Comparison of ENCODE assay signal across 23 cellular contexts in genomic region chr1:180601512-180601911, GRCh38. TPM values are rescaled to one million over a fixed set of nuclear protein-coding genes. Genes with fewer than 3 reads are reported as not detected.
DNase-seq lines count a peak whose midpoint lies in the region; ATAC-seq, FAIRE-seq and TF ChIP-seq lines count a peak whose summit lies in the region.
"Had no signal": no experiment of that assay in that cellular context is flagged by ENCODE, and none has a peak within 500 bp of the region (broad histone marks: within the 10 kb centered on the region; RNA-seq: fewer than 3 reads in every experiment).

No MANE protein-coding gene starts in this region.

- no peak overlapping the region for H3K4me2 ChIP-seq in A549
- H3K4me2 ChIP-seq: BLaER1 had no signal

- H3K4me3 Mint-ChIP-seq in immature natural killer cell, result no peak overlapping the region
- H3K4me3 Mint-ChIP-seq: CD14-positive monocyte; CD4-positive, alpha-beta memory T cell had no signal

- TF ChIP-seq POLR2A in A549 (IDR thresholded peaks at IDR 0.05; ENCODE audit: low read length), result no peak

- H3K27me3 ChIP-seq in upper lobe of right lung, result no peaks in the 10 kb centered on the region
- H3K27me3 ChIP-seq: BLaER1 had no signal

- H3K27ac Mint-ChIP-seq in immature natural killer cell, result no peak overlapping the region

- H3K4me1 Mint-ChIP-seq in immature natural killer cell, result no peaks in the 10 kb centered on the region
- H3K4me1 Mint-ChIP-seq: CD14-positive monocyte; CD4-positive, alpha-beta memory T cell had no signal

- no peak for TF ChIP-seq RAD21 in A549 (conservative IDR thresholded peaks at IDR 0.05 in 1 of 2, IDR thresholded peaks at IDR 0.05 in 1 of 2)

- peaks cover 35% of the 10 kb centered on the region for H3K4me1 ChIP-seq in A549
- no peaks in the 10 kb centered on the region for H3K4me1 ChIP-seq in upper lobe of right lung
- H3K4me1 ChIP-seq: BLaER1 had no signal

- H3K4me3 ChIP-seq in A549 (no peak overlapping the region), fibroblast of the aortic adventitia (ENCODE audit: low read depth, low read length) (no peak overlapping the region), upper lobe of right lung (no peak overlapping the region)
- H3K4me3 ChIP-seq: BLaER1, GM23248, HAP-1 had no signal

- intact Hi-C loops in upper lobe of right lung (cut with DNase I), result no loop called here

- no peak for TF ChIP-seq EP300 in A549 (IDR thresholded peaks at IDR 0.05)

- H3K9me3 ChIP-seq in A549, result no peaks in the 10 kb centered on the region
- no peaks in the 10 kb centered on the region for H3K9me3 ChIP-seq in upper lobe of right lung
- H3K9me3 ChIP-seq: BLaER1, HAP-1 had no signal

- POLR2A ChIA-PET in A549 (lab: Yijun Ruan, JAX), result no interaction called here

- peaks cover 0 to 5% (median 2%) of the 10 kb centered on the region in 3 donors for H3K27me3 Mint-ChIP-seq in immature natural killer cell (ENCODE audit: low read depth in 3 of 3)

- H3K27ac ChIP-seq in A549 (peak overlapping the region; percentile 76 to 90; a peak in 5 of 6 replicates), upper lobe of right lung (no peak overlapping the region)
- H3K27ac ChIP-seq: 22Rv1, BLaER1, GM23248, HL-60 had no signal

- H3K36me3 Mint-ChIP-seq in immature natural killer cell, result no peaks in the 10 kb centered on the region
- H3K36me3 Mint-ChIP-seq: CD14-positive monocyte; CD4-positive, alpha-beta memory T cell had no signal

- no peak for FAIRE-seq in A549 (lab: Jason Lieb, UNC)
- FAIRE-seq: GM12891, GM19239 had no signal

- WGBS in A549 (ENCODE audit: missing lambda C conversion rate), result 79% methylated on average over 1 of the region's 1 CpG

- H3K9me3 Mint-ChIP-seq in immature natural killer cell, result no peaks in the 10 kb centered on the region
- H3K9me3 Mint-ChIP-seq: CD14-positive monocyte; CD4-positive, alpha-beta memory T cell had no signal

- TF ChIP-seq CTCF in A549 (IDR thresholded peaks at IDR 0.05) (no peak), fibroblast of the aortic adventitia (IDR thresholded peaks at IDR 0.05; ENCODE audit: insufficient read depth, low read length) (no peak), upper lobe of right lung (IDR thresholded peaks at IDR 0.05) (no peak)

- DNase-seq in NCI-H82 (lab: John Stamatoyannopoulos, UW) (peak; percentile 49), NCI-H82 treated with DMSO at 0.1 percent for 48 hours (lab: John Stamatoyannopoulos, UW; ENCODE audit: unreplicated experiment) (no peak), A549 (ENCODE audit: low read depth in 1 of 2, low spot score in 1 of 2) (no peak), fibroblast of the aortic adventitia (ENCODE audit: low read depth) (peak; percentile 35), upper lobe of right lung (no peak), immature natural killer cell (no peak)
- DNase-seq: Calu3; CD4-positive, alpha-beta memory T cell; DND-41; EL; GM23248 had no signal

- CTCF ChIA-PET in A549 (lab: Yijun Ruan, JAX), result interaction anchor here (1.0 to 1.7 kb wide), 2 partner anchors 20 to 72 kb away, joined by 3 read pairs; no protein-coding TSS in a partner anchor

- no peak for ATAC-seq in A549
- peak; percentile 31 for ATAC-seq in upper lobe of right lung
- no peak for ATAC-seq in HG03135 (IDR thresholded peaks at IDR 0.05; ENCODE audit: unreplicated experiment)

- H3K36me3 ChIP-seq in upper lobe of right lung, result no peaks in the 10 kb centered on the region
- H3K36me3 ChIP-seq: BLaER1, HAP-1 had no signal

TF ChIP-seq in A549, 52 proteins besides CTCF, POLR2A, EP300 and RAD21:
- no peak for TF ChIP-seq RNF2 (IDR thresholded peaks at IDR 0.05; ENCODE audit: borderline replicate concordance, low read depth)
- no peak for TF ChIP-seq KDM5A (IDR thresholded peaks at IDR 0.05)
- TF ChIP-seq, protein P1, sequence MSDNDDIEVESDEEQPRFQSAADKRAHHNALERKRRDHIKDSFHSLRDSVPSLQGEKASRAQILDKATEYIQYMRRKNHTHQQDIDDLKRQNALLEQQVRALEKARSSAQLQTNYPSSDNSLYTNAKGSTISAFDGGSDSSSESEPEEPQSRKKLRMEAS (IDR thresholded peaks at IDR 0.05), result no peak
- no peak for TF ChIP-seq HOXA7 (CRISPR knock-in tag; IDR thresholded peaks at IDR 0.05)
- TF ChIP-seq HDAC2 (IDR thresholded peaks at IDR 0.05), result no peak
- TF ChIP-seq E2F6 (IDR thresholded peaks at IDR 0.05; ENCODE audit: borderline replicate concordance, low read depth), result no peak
- no peak for TF ChIP-seq CEBPB (IDR thresholded peaks at IDR 0.05)
- TF ChIP-seq CBX2 (IDR thresholded peaks at IDR 0.05; ENCODE audit: borderline replicate concordance, low read depth), result no peak
- no peak for TF ChIP-seq FOSL2 (IDR thresholded peaks at IDR 0.05)
- no peak for TF ChIP-seq FOSL2 (CRISPR knock-in tag; IDR thresholded peaks at IDR 0.05)
- TF ChIP-seq, protein P2, sequence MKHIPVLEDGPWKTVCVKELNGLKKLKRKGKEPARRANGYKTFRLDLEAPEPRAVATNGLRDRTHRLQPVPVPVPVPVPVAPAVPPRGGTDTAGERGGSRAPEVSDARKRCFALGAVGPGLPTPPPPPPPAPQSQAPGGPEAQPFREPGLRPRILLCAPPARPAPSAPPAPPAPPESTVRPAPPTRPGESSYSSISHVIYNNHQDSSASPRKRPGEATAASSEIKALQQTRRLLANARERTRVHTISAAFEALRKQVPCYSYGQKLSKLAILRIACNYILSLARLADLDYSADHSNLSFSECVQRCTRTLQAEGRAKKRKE (CRISPR knock-in tag; IDR thresholded peaks at IDR 0.05; ENCODE audit: low read depth), result no peak

RNA-seq across cellular contexts. Expression of gene XPR1, which starts 30.3 kb away (rescaled TPM):
- polyA plus RNA-seq in A549 (2011; rRNA removed), result 86.1 and 105 TPM in 2 replicates
- polyA plus RNA-seq in A549 (2012; cell fraction: cytosol; rRNA removed), result 10.8 and 12.4 TPM in 2 replicates
- polyA plus RNA-seq in A549 (2012; cell fraction: nucleus; rRNA removed), result 5.8 and 10.4 TPM in 2 replicates
- 33.7 to 38.9 TPM (median 37.5 TPM) in 3 replicates for polyA plus RNA-seq in A549 (2017; fragmentation: RNase III; extraction: RNeasy Plus Mini Kit Qiagen cat#74134 plus additional on column Dnase treatment)
- 58.6 and 66.1 TPM in 2 replicates for polyA minus RNA-seq in A549 (2011; rRNA and poly(A)+ RNA removed)
- 11.9 and 31.8 TPM in 2 replicates for total RNA-seq in fibroblast of the aortic adventitia (ENCODE audit: low replicate concordance)
- total RNA-seq in upper lobe of right lung, result 23.5 TPM
- 1 to 10 TPM; 4.3 to 7.1 (median 6.8) TPM for polyA plus RNA-seq in immature natural killer cell

RNA-seq across cellular contexts. Expression of gene OVAAL, which starts 42.7 kb away (rescaled TPM):
- polyA plus RNA-seq in A549 (2011; rRNA removed) (not detected in 2 replicates), A549 (2017; fragmentation: RNase III; extraction: RNeasy Plus Mini Kit Qiagen cat#74134 plus additional on column Dnase treatment) (0.08 to 0.12 TPM (median 0.09 TPM) in 3 replicates), immature natural killer cell (not detected)
- polyA plus RNA-seq in A549 (2012; cell fraction: cytosol; rRNA removed), result 0.03 TPM in 1 of 2 replicates, not detected in the other
- polyA plus RNA-seq in A549 (2012; cell fraction: nucleus; rRNA removed), result 0.04 TPM in 1 of 2 replicates, not detected in the other
- polyA minus RNA-seq in A549 (2011; rRNA and poly(A)+ RNA removed), result not detected in 2 replicates
- total RNA-seq in fibroblast of the aortic adventitia (ENCODE audit: low replicate concordance) (not detected in 2 replicates), upper lobe of right lung (not detected)
- total RNA-seq: A673; Calu3; CD4-positive, alpha-beta memory T cell; G401; GM23248; H4 had no signal
- polyA plus RNA-seq: AG04450; CD14-positive monocyte; CD4-positive, alpha-beta memory T cell; GM23248 had no signal

Comparison
In these comparisons a context has a peak if more than half of its experiments do, and no peak if none do; other contexts are left out.
1. DNase-seq: peak in NCI-H82 (single experiment) and fibroblast of the aortic adventitia (single experiment); none in NCI-H82 treated with DMSO at 0.1 percent for 48 hours (single experiment), A549 (0 of 2), upper lobe of right lung (single experiment) and immature natural killer cell (0 of 3).